10 cellular contexts compared by ENCODE assay signal in the genomic region with DNA sequence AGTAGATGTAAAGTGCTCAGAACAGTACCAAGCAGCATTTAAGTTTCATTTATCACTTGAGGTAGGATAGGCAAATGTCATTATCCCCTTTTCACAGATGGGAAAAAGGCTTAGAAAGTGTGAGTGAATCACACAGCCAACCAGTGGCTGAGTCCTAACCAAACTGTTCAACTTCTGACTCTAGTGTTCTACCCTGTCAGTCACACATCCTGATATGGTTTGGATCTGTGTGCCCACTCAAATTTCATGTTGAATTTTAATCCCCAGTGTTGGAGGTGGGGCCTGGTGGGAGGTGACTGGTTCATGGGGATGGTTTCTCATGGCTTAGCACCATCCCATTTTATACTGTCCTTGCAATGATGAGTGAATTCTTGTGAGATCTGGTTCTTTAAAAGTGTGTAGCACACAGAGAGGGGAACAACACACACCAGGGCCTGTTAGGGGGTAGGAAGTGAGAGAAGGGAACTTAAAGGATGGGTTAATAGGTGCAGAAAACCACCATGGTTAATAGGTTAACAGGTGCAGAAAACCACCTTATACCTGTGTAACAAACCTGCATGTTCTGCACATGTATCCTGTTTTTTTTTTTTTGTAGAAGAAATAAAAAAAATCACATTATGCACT.
DNase-seq lines count a peak whose midpoint lies in the region; ATAC-seq lines count a peak whose summit lies in the region.
"Had no signal": no experiment of that assay in that cellular context is flagged by ENCODE, and none has a peak within 500 bp of the region (broad histone marks: within the 10 kb centered on the region; RNA-seq: fewer than 3 reads in every experiment).

No MANE protein-coding gene starts in this region.

- POLR2A ChIA-PET in CD4-positive, alpha-beta memory T cell (lab: Charles Lee; ENCODE audit: partially characterized antibody): no interaction called here

- intact Hi-C loops in posterior vena cava (cut with DNase I): no loop called here
- intact Hi-C loops in CD4-positive, alpha-beta memory T cell (cut with micrococcal nuclease): no loop called here

- peaks cover 7% of the 10 kb centered on the region for H3K36me3 Mint-ChIP-seq in activated naive CD4-positive, alpha-beta T cell treated with anti-CD3 and anti-CD28 coated beads, Interleukin-2, amount 50 U/mL, for 24 hours
- no peaks in the 10 kb centered on the region for H3K36me3 Mint-ChIP-seq in stimulated activated naive B cell treated with anti-CD40 and anti-IgM and Interleukin-4, amounts not matched to agents 10 μg/mL and 1 μg/mL and 100 μg/mL, for 72 hours
- peaks cover 0 to 2% of the 10 kb centered on the region in 2 donors for H3K36me3 Mint-ChIP-seq in CD4-positive, alpha-beta memory T cell

- no peaks in the 10 kb centered on the region for H3K9me3 ChIP-seq in CD4-positive, alpha-beta memory T cell (ENCODE audit: control insufficient read depth in 1 of 2, low read length in 2 of 2)

- ATAC-seq in HG03064 (IDR thresholded peaks at IDR 0.05; ENCODE audit: low read depth, unreplicated experiment): peak; percentile 93
- peak; percentile 86 to 97 for ATAC-seq in stimulated activated naive B cell treated with anti-CD40 and anti-IgM and Interleukin-4, amounts not matched to agents 10 μg/mL and 1 μg/mL and 100 μg/mL, for 72 hours (replicated peaks)

- CTCF ChIA-PET in CD4-positive, alpha-beta memory T cell (lab: Charles Lee; ENCODE audit: partially characterized antibody): interaction anchor here (0.7 kb wide), 1 partner anchor 37 kb away, joined by 3 read pairs; no protein-coding TSS in a partner anchor

- peak overlapping the region; percentile 91 for H3K27ac Mint-ChIP-seq in activated naive CD4-positive, alpha-beta T cell treated with anti-CD3 and anti-CD28 coated beads, Interleukin-2, amount 50 U/mL, for 24 hours
- H3K27ac Mint-ChIP-seq in stimulated activated naive B cell treated with anti-CD40 and anti-IgM and Interleukin-4, amounts not matched to agents 10 μg/mL and 1 μg/mL and 100 μg/mL, for 72 hours: peak overlapping the region; percentile 47
- H3K27ac Mint-ChIP-seq in CD4-positive, alpha-beta memory T cell: no peak overlapping the region

- H3K4me1 Mint-ChIP-seq in activated naive CD4-positive, alpha-beta T cell treated with anti-CD3 and anti-CD28 coated beads, Interleukin-2, amount 50 U/mL, for 24 hours: peaks cover 15% of the 10 kb centered on the region
- peaks cover 8 to 12% of the 10 kb centered on the region in 2 donors for H3K4me1 Mint-ChIP-seq in stimulated activated naive B cell treated with anti-CD40 and anti-IgM and Interleukin-4, amounts not matched to agents 10 μg/mL and 1 μg/mL and 100 μg/mL, for 72 hours
- no peaks in the 10 kb centered on the region for H3K4me1 Mint-ChIP-seq in CD4-positive, alpha-beta memory T cell

- peak; percentile 62 for DNase-seq in activated effector memory CD4-positive, alpha-beta T cell treated with anti-CD3 and anti-CD28 coated beads, Interleukin-2, amount 50 U/mL, for 16 hours
- DNase-seq in activated effector memory CD4-positive, alpha-beta T cell treated with Interleukin-2 at 50 U/mL for 16 hours: no peak
- peak; percentile 31 for DNase-seq in stimulated activated naive B cell treated with anti-CD40 and anti-IgM and Interleukin-4, amounts not matched to agents 10 μg/mL and 1 μg/mL and 100 μg/mL, for 72 hours
- DNase-seq in posterior vena cava (ENCODE audit: low spot score) (no peak), NCI-H1436 (lab: John Stamatoyannopoulos, UW) (no peak)
- no peak for DNase-seq in CD4-positive, alpha-beta memory T cell
- DNase-seq: islet precursor cell, KG1 had no signal

- no peak overlapping the region for H3K4me3 ChIP-seq in CD4-positive, alpha-beta memory T cell (ENCODE audit: low read length in 2 of 2)

- peaks cover 2% of the 10 kb centered on the region for H3K27me3 Mint-ChIP-seq in activated naive CD4-positive, alpha-beta T cell treated with anti-CD3 and anti-CD28 coated beads, Interleukin-2, amount 50 U/mL, for 24 hours
- H3K27me3 Mint-ChIP-seq in stimulated activated naive B cell treated with anti-CD40 and anti-IgM and Interleukin-4, amounts not matched to agents 10 μg/mL and 1 μg/mL and 100 μg/mL, for 72 hours: peaks cover 0 to 6% of the 10 kb centered on the region in 2 donors
- H3K27me3 Mint-ChIP-seq in CD4-positive, alpha-beta memory T cell: no peaks in the 10 kb centered on the region

- H3K27ac ChIP-seq in CD4-positive, alpha-beta memory T cell (ENCODE audit: low read depth, low read length): no peak overlapping the region

- peak overlapping the region; percentile 53 for H3K4me3 Mint-ChIP-seq in activated naive CD4-positive, alpha-beta T cell treated with anti-CD3 and anti-CD28 coated beads, Interleukin-2, amount 50 U/mL, for 24 hours
- peak overlapping the region in 1 of 2 donors; percentile 3 for H3K4me3 Mint-ChIP-seq in stimulated activated naive B cell treated with anti-CD40 and anti-IgM and Interleukin-4, amounts not matched to agents 10 μg/mL and 1 μg/mL and 100 μg/mL, for 72 hours
- no peak overlapping the region for H3K4me3 Mint-ChIP-seq in CD4-positive, alpha-beta memory T cell

- no peaks in the 10 kb centered on the region for H3K4me1 ChIP-seq in CD4-positive, alpha-beta memory T cell (ENCODE audit: insufficient read depth, low read length)

- no peaks in the 10 kb centered on the region for H3K36me3 ChIP-seq in CD4-positive, alpha-beta memory T cell (ENCODE audit: insufficient read depth, low read length)

- H3K9me3 Mint-ChIP-seq in activated naive CD4-positive, alpha-beta T cell treated with anti-CD3 and anti-CD28 coated beads, Interleukin-2, amount 50 U/mL, for 24 hours: peaks cover 12% of the 10 kb centered on the region
- H3K9me3 Mint-ChIP-seq in stimulated activated naive B cell treated with anti-CD40 and anti-IgM and Interleukin-4, amounts not matched to agents 10 μg/mL and 1 μg/mL and 100 μg/mL, for 72 hours: peaks cover 4 to 5% of the 10 kb centered on the region in 2 donors
- peaks cover 3 to 9% (median 7%) of the 10 kb centered on the region in 8 donors for H3K9me3 Mint-ChIP-seq in CD4-positive, alpha-beta memory T cell

- no peaks in the 10 kb centered on the region for H3K27me3 ChIP-seq in CD4-positive, alpha-beta memory T cell (ENCODE audit: insufficient read depth, low read length)

Comparison
In these comparisons a context has a peak if more than half of its experiments do, and no peak if none do; other contexts are left out.
1. DNase-seq: peak in activated effector memory CD4-positive, alpha-beta T cell treated with anti-CD3 and anti-CD28 coated beads, Interleukin-2, amount 50 U/mL, for 16 hours (single experiment) and stimulated activated naive B cell treated with anti-CD40 and anti-IgM and Interleukin-4, amounts not matched to agents 10 μg/mL and 1 μg/mL and 100 μg/mL, for 72 hours (single experiment); none in activated effector memory CD4-positive, alpha-beta T cell treated with Interleukin-2 at 50 U/mL for 16 hours (single experiment), posterior vena cava (single experiment), NCI-H1436 (single experiment) and CD4-positive, alpha-beta memory T cell (0 of 5).
2. H3K27ac Mint-ChIP-seq: peak in activated naive CD4-positive, alpha-beta T cell treated with anti-CD3 and anti-CD28 coated beads, Interleukin-2, amount 50 U/mL, for 24 hours (single experiment) and stimulated activated naive B cell treated with anti-CD40 and anti-IgM and Interleukin-4, amounts not matched to agents 10 μg/mL and 1 μg/mL and 100 μg/mL, for 72 hours (single experiment); none in CD4-positive, alpha-beta memory T cell (0 of 7).